In genomic region chr9:127976943-127977871, GRCh38 we compare ENCODE assay signal across 1 cellular context.
TF ChIP-seq lines count a peak whose summit lies in the region.

No MANE protein-coding gene starts in this region.

TF ChIP-seq in GM12878, 131 proteins besides CTCF, POLR2A, EP300 and RAD21 (continued from another document):
- TF ChIP-seq SUZ12 (IDR thresholded peaks at IDR 0.05; ENCODE audit: unreplicated experiment) = no peak
